18 cellular contexts compared by ENCODE assay signal in the genomic region with DNA sequence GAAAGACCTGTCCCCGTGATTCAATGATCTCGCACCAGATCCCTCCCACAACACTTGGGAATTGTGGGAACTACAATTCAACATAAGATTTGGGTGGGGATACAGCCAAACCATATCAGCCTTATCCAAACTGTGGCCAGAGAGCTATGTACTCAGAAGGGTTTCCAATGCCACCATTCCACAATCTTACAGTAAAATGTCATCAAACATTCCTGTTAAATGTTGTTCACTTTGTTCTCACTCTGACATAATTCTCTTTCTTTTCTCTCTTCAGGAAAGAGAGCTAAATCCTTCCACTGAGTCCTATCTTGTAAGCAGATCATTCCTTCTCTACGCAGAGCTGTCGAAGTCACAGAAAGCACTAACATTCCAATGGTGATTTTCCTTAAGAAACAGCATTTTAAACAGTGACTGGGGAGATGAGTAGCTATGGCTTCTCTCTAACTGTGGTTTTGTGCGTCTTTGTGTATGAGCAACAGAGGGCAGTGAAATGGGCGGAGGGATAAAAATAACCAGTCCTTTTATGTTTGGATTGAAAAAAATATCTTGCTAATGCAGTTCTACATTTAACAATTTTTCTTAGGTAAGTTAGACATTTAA.
"Had no signal": no experiment of that assay in that cellular context is flagged by ENCODE, and none has a peak within 500 bp of the region (broad histone marks: within the 10 kb centered on the region; RNA-seq: fewer than 3 reads in every experiment).

No MANE protein-coding gene starts in this region.

- DNase-seq: activated CD4-positive, alpha-beta T cell treated with anti-CD3 and anti-CD28 coated beads, Interleukin-2, amount 50 U/mL, for 1 hour; activated CD4-positive, CD25-positive, alpha-beta regulatory T cell treated with anti-CD3 and anti-CD28 coated beads, Interleukin-2, amount 50 U/mL, for 72 hours; activated CD8-positive, alpha-beta memory T cell treated with anti-CD3 and anti-CD28 coated beads, Interleukin-2, amount 50 U/mL, for 4 hours; activated effector memory CD4-positive, alpha-beta T cell treated with Interleukin-2 at 50 U/mL for 16 hours; activated naive CD4-positive, alpha-beta T cell treated with anti-CD3 and anti-CD28 coated beads, Interleukin-2, amount 10 ng/mL, durations not matched to agents 7 days and 5 days; activated naive CD8-positive, alpha-beta T cell treated with anti-CD3 and anti-CD28 coated beads, Interleukin-2, amount 50 U/mL, for 24 hours; activated T-cell treated with anti-CD3 and anti-CD28 coated beads, Interleukin-2, amount 50 U/mL, for 4 hours; heart left ventricle; natural killer cell; nucleus accumbens; sigmoid colon; spleen; stimulated activated CD4-positive, alpha-beta T cell treated with anti-CD3 and anti-CD28 coated beads, Interleukin-4, amount 100 ng/mL, for 4 hours had no signal

- H3K27ac ChIP-seq: ascending aorta, cardiac muscle cell, gastroesophageal sphincter, heart left ventricle, sigmoid colon, spleen, thoracic aorta had no signal

- H3K4me1 ChIP-seq: ascending aorta, gastroesophageal sphincter, heart left ventricle, sigmoid colon, spleen had no signal

- H3K27me3 ChIP-seq: ascending aorta, cardiac muscle cell, gastroesophageal sphincter, heart left ventricle, sigmoid colon, spleen had no signal

- H3K9me3 ChIP-seq: ascending aorta, gastroesophageal sphincter, heart left ventricle, sigmoid colon, spleen, thoracic aorta had no signal

- H3K4me3 ChIP-seq: ascending aorta, cardiac muscle cell, gastroesophageal sphincter, heart left ventricle, sigmoid colon, spleen, thoracic aorta had no signal

- ATAC-seq: activated naive CD8-positive, alpha-beta T cell treated with anti-CD3 and anti-CD28 coated beads, Interleukin-2, amount 50 U/mL, for 24 hours; activated T-cell treated with anti-CD3 and anti-CD28 coated beads, Interleukin-2, amount 50 U/mL, for 4 hours; gastroesophageal sphincter; heart left ventricle; natural killer cell; stimulated activated memory B cell treated with anti-CD40 and anti-IgM and Interleukin-4, amounts not matched to agents 10 μg/mL and 1 μg/mL and 100 μg/mL, for 72 hours had no signal

- H3K36me3 ChIP-seq: ascending aorta, cardiac muscle cell, gastroesophageal sphincter, heart left ventricle, sigmoid colon, spleen, thoracic aorta had no signal
